In genomic region chr4:128517739-128518510, GRCh38 we compare ENCODE assay signal across 8 cellular contexts.
DNase-seq lines count a peak whose midpoint lies in the region; ATAC-seq lines count a peak whose summit lies in the region.

No MANE protein-coding gene starts in this region.

- ATAC-seq in GM19468 (IDR thresholded peaks at IDR 0.05; ENCODE audit: extremely low read depth, unreplicated experiment) = peak; percentile 90
- peak; percentile 94 for ATAC-seq in HG03460 (IDR thresholded peaks at IDR 0.05; ENCODE audit: unreplicated experiment)

- DNase-seq in EL (peak; percentile 97), SW 1271 (lab: John Stamatoyannopoulos, UW) (peak; percentile 76 to 96), foreskin melanocyte (peak; percentile 76), retina (peak; percentile 19), cerebellum (ENCODE audit: low spot score) (no peak)
- DNase-seq in stimulated activated CD4-positive, alpha-beta T cell treated with anti-CD3 and anti-CD28 coated beads, Interleukin-2, amount 100 ng/mL, for 48 hours = no peak

Comparison
In these comparisons a context has a peak if more than half of its experiments do, and no peak if none do; other contexts are left out.
1. DNase-seq: peak in EL (single experiment), SW 1271 (2 of 2), foreskin melanocyte (single experiment) and retina (single experiment); none in stimulated activated CD4-positive, alpha-beta T cell treated with anti-CD3 and anti-CD28 coated beads, Interleukin-2, amount 100 ng/mL, for 48 hours (0 of 2) and cerebellum (single experiment).